In genomic region chr15:33104276-33104675, GRCh38 we compare ENCODE assay signal across 11 cellular contexts.
DNase-seq lines count a peak whose midpoint lies in the region; ATAC-seq and TF ChIP-seq lines count a peak whose summit lies in the region.
"Had no signal": no experiment of that assay in that cellular context is flagged by ENCODE, and none has a peak within 500 bp of the region (broad histone marks: within the 10 kb centered on the region; RNA-seq: fewer than 3 reads in every experiment).

No MANE protein-coding gene starts in this region.

- no peaks in the 10 kb centered on the region for H3K9me3 ChIP-seq in skeletal muscle satellite cell (replicated peaks; ENCODE audit: low read length)
- H3K9me3 ChIP-seq: Caco-2 had no signal

- H3K36me3 Mint-ChIP-seq in activated T-cell treated with anti-CD3 and anti-CD28 coated beads, Interleukin-2, amount 50 U/mL, for 72 hours (ENCODE audit: insufficient read depth in 2 of 2), result peaks cover 7 to 12% of the 10 kb centered on the region in 2 donors
- no peaks in the 10 kb centered on the region for H3K36me3 Mint-ChIP-seq in activated T-helper 1 cell treated with anti-CD3 and anti-CD28 coated beads, Interleukin-12 subunit alpha, Interleukin-12 subunit beta, Interleukin-2, Interleukin-4 antibody, amounts not matched to agents 30 ng/mL and 10 ng/mL and 1 ng/mL, durations not matched to agents 14 hours and 24 hours and 36 hours (ENCODE audit: low read depth)

- peak overlapping the region; percentile 46 for H3K9ac ChIP-seq in skeletal muscle satellite cell (ENCODE audit: low read depth, low read length)

- H3K4me1 Mint-ChIP-seq in activated T-cell treated with anti-CD3 and anti-CD28 coated beads, Interleukin-2, amount 50 U/mL, for 72 hours (ENCODE audit: low read depth), result peaks cover 25% of the 10 kb centered on the region
- H3K4me1 Mint-ChIP-seq in activated T-helper 1 cell treated with anti-CD3 and anti-CD28 coated beads, Interleukin-12 subunit alpha, Interleukin-12 subunit beta, Interleukin-2, Interleukin-4 antibody, amounts not matched to agents 30 ng/mL and 10 ng/mL and 1 ng/mL, durations not matched to agents 14 hours and 24 hours and 36 hours (ENCODE audit: low read depth), result peaks cover 5% of the 10 kb centered on the region
- H3K4me1 Mint-ChIP-seq: activated B cell treated with CpG ODN at 0.5 μM for 24 hours had no signal

- no peak overlapping the region for H3K4me3 ChIP-seq in choroid plexus epithelial cell (ENCODE audit: low read depth, low read length)
- H3K4me3 ChIP-seq in skeletal muscle satellite cell (ENCODE audit: low read length), result peak overlapping the region; percentile 11

- no peak for TF ChIP-seq CTCF in choroid plexus epithelial cell (conservative IDR thresholded peaks at IDR 0.05; ENCODE audit: low read depth, low read length)

- H3K27ac Mint-ChIP-seq in activated T-cell treated with anti-CD3 and anti-CD28 coated beads, Interleukin-2, amount 50 U/mL, for 72 hours, result no peak overlapping the region
- no peak overlapping the region for H3K27ac Mint-ChIP-seq in activated T-helper 1 cell treated with anti-CD3 and anti-CD28 coated beads, Interleukin-12 subunit alpha, Interleukin-12 subunit beta, Interleukin-2, Interleukin-4 antibody, amounts not matched to agents 30 ng/mL and 10 ng/mL and 1 ng/mL, durations not matched to agents 14 hours and 24 hours and 36 hours
- H3K27ac Mint-ChIP-seq: activated B cell treated with CpG ODN at 0.5 μM for 24 hours had no signal

- H3K4me1 ChIP-seq in skeletal muscle satellite cell (ENCODE audit: control insufficient read depth, insufficient read depth, low read length), result peaks cover 52% of the 10 kb centered on the region
- H3K4me1 ChIP-seq: Caco-2 had no signal

- no peaks in the 10 kb centered on the region for H3K36me3 ChIP-seq in skeletal muscle satellite cell (ENCODE audit: insufficient read depth, low read length)

- peak overlapping the region; percentile 52 for H3K4me2 ChIP-seq in skeletal muscle satellite cell (ENCODE audit: low read length)

- peaks cover 21% of the 10 kb centered on the region for H3K27me3 Mint-ChIP-seq in activated T-cell treated with anti-CD3 and anti-CD28 coated beads, Interleukin-2, amount 50 U/mL, for 72 hours (ENCODE audit: low read depth)
- H3K27me3 Mint-ChIP-seq in activated T-helper 1 cell treated with anti-CD3 and anti-CD28 coated beads, Interleukin-12 subunit alpha, Interleukin-12 subunit beta, Interleukin-2, Interleukin-4 antibody, amounts not matched to agents 30 ng/mL and 10 ng/mL and 1 ng/mL, durations not matched to agents 14 hours and 24 hours and 36 hours (ENCODE audit: insufficient read depth), result peaks cover 15% of the 10 kb centered on the region

- H3K27me3 ChIP-seq in skeletal muscle satellite cell (ENCODE audit: control insufficient read depth, insufficient read depth, low read length), result no peaks in the 10 kb centered on the region

- intact Hi-C loops in activated T-helper 1 cell treated with anti-CD3 and anti-CD28 coated beads, Interleukin-12 subunit alpha, Interleukin-12 subunit beta, Interleukin-2, Interleukin-4 antibody, amounts not matched to agents 30 ng/mL and 10 ng/mL and 1 ng/mL, durations not matched to agents 14 hours and 24 hours and 36 hours (cut with micrococcal nuclease), result no loop called here

- peaks cover 8 to 10% of the 10 kb centered on the region in 2 donors for H3K9me3 Mint-ChIP-seq in activated T-cell treated with anti-CD3 and anti-CD28 coated beads, Interleukin-2, amount 50 U/mL, for 72 hours
- peaks cover 4% of the 10 kb centered on the region for H3K9me3 Mint-ChIP-seq in activated T-helper 1 cell treated with anti-CD3 and anti-CD28 coated beads, Interleukin-12 subunit alpha, Interleukin-12 subunit beta, Interleukin-2, Interleukin-4 antibody, amounts not matched to agents 30 ng/mL and 10 ng/mL and 1 ng/mL, durations not matched to agents 14 hours and 24 hours and 36 hours
- H3K9me3 Mint-ChIP-seq: activated B cell treated with CpG ODN at 0.5 μM for 24 hours had no signal

- peak overlapping the region in 1 of 2 donors; percentile 76 for H3K4me3 Mint-ChIP-seq in activated T-cell treated with anti-CD3 and anti-CD28 coated beads, Interleukin-2, amount 50 U/mL, for 72 hours
- H3K4me3 Mint-ChIP-seq in activated T-helper 1 cell treated with anti-CD3 and anti-CD28 coated beads, Interleukin-12 subunit alpha, Interleukin-12 subunit beta, Interleukin-2, Interleukin-4 antibody, amounts not matched to agents 30 ng/mL and 10 ng/mL and 1 ng/mL, durations not matched to agents 14 hours and 24 hours and 36 hours, result no peak overlapping the region
- H3K4me3 Mint-ChIP-seq: activated B cell treated with CpG ODN at 0.5 μM for 24 hours had no signal

- peak; percentile 87 to 96 for ATAC-seq in activated T-cell treated with anti-CD3 and anti-CD28 coated beads, Interleukin-2, amount 50 U/mL, for 72 hours (replicated peaks in 1 of 2)
- no peak for ATAC-seq in GM21515 (IDR thresholded peaks at IDR 0.05; ENCODE audit: unreplicated experiment)

- peak; percentile 25 to 28 for DNase-seq in activated T-cell treated with anti-CD3 and anti-CD28 coated beads, Interleukin-2, amount 50 U/mL, for 72 hours
- no peak for DNase-seq in activated T-cell treated with anti-CD3 and anti-CD28 coated beads, Interleukin-2, amount 50 U/mL, for 1 hour
- DNase-seq in RPMI7951 (ENCODE audit: low read depth) (peak; percentile 80), choroid plexus epithelial cell (ENCODE audit: low read depth) (peak; percentile 88), HPDE6-E6E7 (ENCODE audit: extremely low spot score) (no peak)
- no peak for DNase-seq in activated T-helper 1 cell treated with anti-CD3 and anti-CD28 coated beads, Interleukin-12 subunit alpha, Interleukin-12 subunit beta, Interleukin-2, Interleukin-4 antibody, amounts not matched to agents 30 ng/mL and 10 ng/mL and 1 ng/mL, durations not matched to agents 14 hours and 24 hours and 36 hours (ENCODE audit: low spot score)
- DNase-seq: activated B cell treated with CpG ODN at 0.5 μM for 24 hours, Caco-2, NCI-H2227 treated with DMSO at 0.1 percent for 48 hours had no signal

Comparison
In these comparisons a context has a peak if more than half of its experiments do, and no peak if none do; other contexts are left out.
1. DNase-seq: peak in activated T-cell treated with anti-CD3 and anti-CD28 coated beads, Interleukin-2, amount 50 U/mL, for 72 hours (2 of 2), RPMI7951 (single experiment) and choroid plexus epithelial cell (single experiment); none in activated T-cell treated with anti-CD3 and anti-CD28 coated beads, Interleukin-2, amount 50 U/mL, for 1 hour (single experiment), HPDE6-E6E7 (single experiment) and activated T-helper 1 cell treated with anti-CD3 and anti-CD28 coated beads, Interleukin-12 subunit alpha, Interleukin-12 subunit beta, Interleukin-2, Interleukin-4 antibody, amounts not matched to agents 30 ng/mL and 10 ng/mL and 1 ng/mL, durations not matched to agents 14 hours and 24 hours and 36 hours (single experiment).